8 cellular contexts compared by ENCODE assay signal in the genomic region with DNA sequence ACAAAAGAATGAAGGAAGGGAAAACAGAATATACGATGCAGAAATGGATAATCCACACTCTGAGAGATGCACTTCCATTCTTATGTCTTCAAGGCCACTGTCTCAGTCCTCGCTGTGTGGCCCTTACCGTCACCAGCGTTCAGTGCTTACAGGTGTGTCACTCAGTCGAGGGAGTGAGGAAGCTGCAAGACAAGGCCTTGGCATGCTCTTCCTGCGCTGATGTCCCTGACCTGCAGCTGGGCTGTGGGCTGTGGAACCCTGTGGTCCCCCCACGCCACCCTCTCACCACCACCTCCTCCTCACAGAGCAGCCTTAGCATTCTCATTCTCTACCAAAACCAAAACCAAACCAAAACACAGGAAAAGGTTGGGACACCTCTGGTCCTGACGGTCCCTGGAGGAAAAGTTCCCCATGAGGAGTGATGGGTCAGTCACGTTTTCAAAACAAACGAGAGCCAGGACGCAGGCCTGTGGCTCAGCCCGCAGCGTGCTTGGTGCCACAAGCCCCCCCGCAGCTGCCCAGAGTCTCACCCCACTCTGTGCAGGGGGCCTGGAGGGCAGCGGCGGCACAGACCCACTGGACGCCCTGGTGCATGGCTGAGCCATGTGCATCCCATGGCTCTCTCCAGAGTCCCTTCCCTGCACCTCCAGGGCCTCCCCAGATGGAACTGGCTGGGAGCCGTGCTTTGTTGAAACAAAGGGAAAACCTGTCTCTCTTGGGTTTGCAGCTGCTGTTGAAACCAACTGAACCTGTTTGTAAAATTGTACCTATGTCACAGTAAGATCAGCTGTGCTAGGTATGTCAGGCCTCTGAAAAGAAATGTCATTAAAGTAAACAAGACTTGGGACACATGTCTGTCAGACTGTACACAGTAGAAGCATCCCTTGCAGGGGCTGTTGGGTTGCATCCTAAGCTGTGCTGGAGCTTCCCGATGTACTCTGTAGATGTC. TPM values are rescaled to one million over a fixed set of nuclear protein-coding genes. Genes with fewer than 3 reads are reported as not detected.
DNase-seq lines count a peak whose midpoint lies in the region; ATAC-seq, FAIRE-seq and TF ChIP-seq lines count a peak whose summit lies in the region.

No MANE protein-coding gene starts in this region.

- no peak for TF ChIP-seq CTCF in right atrium auricular region (IDR thresholded peaks at IDR 0.05)
- TF ChIP-seq CTCF in mucosa of descending colon (IDR thresholded peaks at IDR 0.05): no peak
- no peak for TF ChIP-seq CTCF in vagina (IDR thresholded peaks at IDR 0.05)
- TF ChIP-seq CTCF in pancreas (IDR thresholded peaks at IDR 0.05): no peak

- TF ChIP-seq POLR2A in vagina (IDR thresholded peaks at IDR 0.05): no peak

- H3K9me3 ChIP-seq in right atrium auricular region (no peaks in the 10 kb centered on the region), mucosa of descending colon (no peaks in the 10 kb centered on the region), vagina (no peaks in the 10 kb centered on the region), pancreas (no peaks in the 10 kb centered on the region)

- H3K27me3 ChIP-seq in right atrium auricular region (no peaks in the 10 kb centered on the region), vagina (no peaks in the 10 kb centered on the region), pancreas (no peaks in the 10 kb centered on the region)

- H3K36me3 ChIP-seq in right atrium auricular region (peaks cover 20% of the 10 kb centered on the region), mucosa of descending colon (ENCODE audit: low read depth) (no peaks in the 10 kb centered on the region), vagina (peaks cover 0 to 10% of the 10 kb centered on the region in 2 donors), pancreas (peaks cover 0 to 5% (median 0%) of the 10 kb centered on the region in 3 donors)

- H3K4me1 ChIP-seq in right atrium auricular region (peaks cover 0 to 7% of the 10 kb centered on the region in 2 donors), mucosa of descending colon (ENCODE audit: low read depth) (peaks cover 8% of the 10 kb centered on the region), vagina (peaks cover 17% of the 10 kb centered on the region), pancreas (no peaks in the 10 kb centered on the region)

- peak overlapping the region in 1 of 2 donors; percentile 26 for H3K27ac ChIP-seq in right atrium auricular region
- peak overlapping the region; percentile 70 for H3K27ac ChIP-seq in angular gyrus (ENCODE audit: low read depth, low read length)
- H3K27ac ChIP-seq in vagina: peak overlapping the region; percentile 12
- peak overlapping the region in 2 of 4 donors; percentile 26 to 55 for H3K27ac ChIP-seq in pancreas

- peak; percentile 63 for DNase-seq in cardiac septum (ENCODE audit: low spot score)
- DNase-seq in right atrium auricular region (ENCODE audit: low spot score): no peak
- no peak for DNase-seq in mucosa of descending colon
- no peak for DNase-seq in vagina (ENCODE audit: extremely low spot score in 2 of 2)
- DNase-seq in pancreas: no peak
- no peak for DNase-seq in DMS114 treated with DMSO at 0.1 percent for 48 hours (lab: John Stamatoyannopoulos, UW; ENCODE audit: unreplicated experiment)

- peak overlapping the region in 1 of 2 donors; percentile 27 for H3K4me3 ChIP-seq in right atrium auricular region
- no peak overlapping the region for H3K4me3 ChIP-seq in mucosa of descending colon
- no peak overlapping the region for H3K4me3 ChIP-seq in vagina
- no peak overlapping the region for H3K4me3 ChIP-seq in pancreas

- no peak for FAIRE-seq in pancreas (lab: Jason Lieb, UNC)

- ATAC-seq in mucosa of descending colon: peak; percentile 4
- no peak for ATAC-seq in pancreas
- ATAC-seq in HG03442 (IDR thresholded peaks at IDR 0.05; ENCODE audit: unreplicated experiment): no peak

- 90 to 91% methylated on average over 19 of the region's 19 CpGs for whole genome bisulfite sequencing in pancreas, 2 donors

- intact Hi-C loops in cardiac septum (cut with DNase I) (no loop called here), mucosa of descending colon (cut with DNase I, micrococcal nuclease) (no loop called here), vagina (cut with DNase I) (no loop called here), pancreas (cut with DNase I) (no loop called here)

RNA-seq across cellular contexts. Expression of a gene that starts 48.3 kb away (rescaled TPM):
- total RNA-seq in cardiac septum: 1.1 TPM
- total RNA-seq in right atrium auricular region: 10 to 100 TPM in 1 of 2 donors, 1 to 10 TPM in 1; 7.6 to 13.3 TPM
- total RNA-seq in mucosa of descending colon: 10 to 100 TPM in 1 of 3 donors, 1 to 10 TPM in 2; 1.6 to 15.3 (median 5.0) TPM
- 12.0 TPM for total RNA-seq in vagina
- total RNA-seq in pancreas: 1 to 10 TPM in 3 of 6 donors, under 1 TPM in 3; 0.23 to 3.5 (median 1.1) TPM
- polyA plus RNA-seq in pancreas: 1 to 10 TPM in 1 of 2 donors, under 1 TPM in 1; 0.61 to 1.2 TPM
